12 cellular contexts compared by ENCODE assay signal in the genomic region with DNA sequence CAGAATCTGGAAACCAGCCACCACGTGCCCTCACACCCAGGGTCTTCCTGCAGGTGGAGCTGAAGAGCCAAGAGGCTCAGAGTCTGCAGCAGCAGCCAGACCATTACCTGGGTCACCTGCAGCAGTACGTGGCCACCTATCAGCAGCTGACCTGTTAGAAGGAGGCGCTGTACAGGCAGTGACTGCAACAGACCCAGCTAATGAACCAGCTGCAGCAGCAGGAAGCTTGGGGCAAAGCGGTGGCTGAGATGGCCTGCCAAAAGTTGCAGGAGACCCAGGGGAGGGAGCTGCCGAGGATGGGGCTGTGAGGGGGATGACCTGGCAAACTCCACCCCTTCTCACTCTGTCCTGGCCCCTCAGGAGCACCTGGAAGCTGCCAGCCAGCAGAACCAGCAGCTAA. TPM values are rescaled to one million over a fixed set of nuclear protein-coding genes. Genes with fewer than 3 reads are reported as not detected.
"Had no signal": no experiment of that assay in that cellular context is flagged by ENCODE, and none has a peak within 500 bp of the region (broad histone marks: within the 10 kb centered on the region; RNA-seq: fewer than 3 reads in every experiment).

No MANE protein-coding gene starts in this region.

RNA-seq across cellular contexts. Expression of gene GOLGA8T, which starts 8.4 kb away (rescaled TPM):
- total RNA-seq: hepatocyte, kidney, kidney epithelial cell, lower lobe of right lung, lung microvascular endothelial cell, mammary epithelial cell, mesenteric fat pad, mononuclear cell, mucosa of descending colon, myocyte had no signal
- polyA plus RNA-seq: hepatocyte; keratinocyte; mammary epithelial cell; naive thymus-derived CD4-positive, alpha-beta T cell had no signal
